In genomic region chr17:3870871-3871306, GRCh38 we compare ENCODE assay signal across 10 cellular contexts. TPM values are rescaled to one million over a fixed set of nuclear protein-coding genes. Genes with fewer than 3 reads are reported as not detected.
DNase-seq lines count a peak whose midpoint lies in the region; ATAC-seq and TF ChIP-seq lines count a peak whose summit lies in the region.
"Had no signal": no experiment of that assay in that cellular context is flagged by ENCODE, and none has a peak within 500 bp of the region (broad histone marks: within the 10 kb centered on the region; RNA-seq: fewer than 3 reads in every experiment).

No MANE protein-coding gene starts in this region.

- H3K27me3 ChIP-seq in left ventricle myocardium inferior (ENCODE audit: low read depth) (no peaks in the 10 kb centered on the region), upper lobe of right lung (no peaks in the 10 kb centered on the region)

- H3K4me3 Mint-ChIP-seq in activated B cell treated with CpG ODN at 0.5 μM for 24 hours (no peak overlapping the region), type B pancreatic cell (no peak overlapping the region)

- H3K9me3 Mint-ChIP-seq in activated B cell treated with CpG ODN at 0.5 μM for 24 hours: no peaks in the 10 kb centered on the region
- no peaks in the 10 kb centered on the region for H3K9me3 Mint-ChIP-seq in type B pancreatic cell

- H3K36me3 ChIP-seq in left ventricle myocardium inferior (peaks cover 20% of the 10 kb centered on the region), upper lobe of right lung (peaks cover 28% of the 10 kb centered on the region)

- DNase-seq in Right ventricle myocardium inferior (ENCODE audit: missing footprints) (peak; percentile 35), cardiac septum (ENCODE audit: low spot score) (no peak), activated B cell treated with CpG ODN at 0.5 μM for 24 hours (no peak), left ventricle myocardium inferior (no peak), upper lobe of right lung (no peak), NAMALWA (ENCODE audit: low spot score) (no peak), AML-193 (lab: John Stamatoyannopoulos, UW) (no peak), type B pancreatic cell (ENCODE audit: extremely low spot score, unreplicated experiment) (no peak)
- DNase-seq: stimulated activated CD4-positive, alpha-beta T cell treated with anti-CD3 and anti-CD28 coated beads, Interleukin-4, amount 100 ng/mL, for 1 hour had no signal

- POLR2A ChIA-PET in activated B cell treated with CpG ODN at 0.5 μM for 24 hours (lab: Charles Lee): no interaction called here

- intact Hi-C loops in Right ventricle myocardium inferior (cut with DNase I) (no loop called here), cardiac septum (cut with DNase I) (no loop called here), activated B cell treated with CpG ODN at 0.5 μM for 24 hours (cut with micrococcal nuclease) (no loop called here), left ventricle myocardium inferior (cut with micrococcal nuclease) (no loop called here), upper lobe of right lung (cut with DNase I) (no loop called here)

- H3K36me3 Mint-ChIP-seq in activated B cell treated with CpG ODN at 0.5 μM for 24 hours (ENCODE audit: low read depth): peaks cover 16% of the 10 kb centered on the region
- H3K36me3 Mint-ChIP-seq in type B pancreatic cell: no peaks in the 10 kb centered on the region

- H3K27me3 Mint-ChIP-seq in activated B cell treated with CpG ODN at 0.5 μM for 24 hours: no peaks in the 10 kb centered on the region
- no peaks in the 10 kb centered on the region for H3K27me3 Mint-ChIP-seq in type B pancreatic cell

- TF ChIP-seq CTCF in activated B cell treated with CpG ODN at 0.5 μM for 24 hours (IDR thresholded peaks at IDR 0.05) (no peak), left ventricle myocardium inferior (IDR thresholded peaks at IDR 0.05; ENCODE audit: borderline replicate concordance) (no peak), upper lobe of right lung (IDR thresholded peaks at IDR 0.05) (no peak), type B pancreatic cell (conservative IDR thresholded peaks at IDR 0.05) (no peak)

- ATAC-seq in Right ventricle myocardium inferior: no peak
- ATAC-seq in activated B cell treated with CpG ODN at 0.5 μM for 24 hours (ENCODE audit: low read depth): no peak
- ATAC-seq in upper lobe of right lung: peak; percentile 38
- ATAC-seq: Panc1 had no signal

- H3K4me3 ChIP-seq in left ventricle myocardium inferior (no peak overlapping the region), upper lobe of right lung (no peak overlapping the region)

- H3K4me1 Mint-ChIP-seq in activated B cell treated with CpG ODN at 0.5 μM for 24 hours (peaks cover 5% of the 10 kb centered on the region), type B pancreatic cell (ENCODE audit: unreplicated experiment) (no peaks in the 10 kb centered on the region)

- H3K27ac ChIP-seq in left ventricle myocardium inferior (replicated peaks) (peak overlapping the region; percentile 11), upper lobe of right lung (no peak overlapping the region)

- CTCF ChIA-PET in activated B cell treated with CpG ODN at 0.5 μM for 24 hours (lab: Charles Lee): no interaction called here

- H3K4me1 ChIP-seq in left ventricle myocardium inferior (peaks cover 7% of the 10 kb centered on the region), upper lobe of right lung (no peaks in the 10 kb centered on the region)

- H3K9me3 ChIP-seq in left ventricle myocardium inferior (replicated peaks) (no peaks in the 10 kb centered on the region), upper lobe of right lung (no peaks in the 10 kb centered on the region)

- H3K27ac Mint-ChIP-seq in activated B cell treated with CpG ODN at 0.5 μM for 24 hours (peak overlapping the region; percentile 43), type B pancreatic cell (no peak overlapping the region)

RNA-seq across cellular contexts. Expression of gene CAMKK1, which starts 22.0 kb away (rescaled TPM):
- total RNA-seq in Right ventricle myocardium inferior: 3.8 TPM
- 5.2 TPM for total RNA-seq in cardiac septum
- 4.3 and 6.1 TPM in 2 replicates for total RNA-seq in activated B cell treated with CpG ODN at 0.5 μM for 24 hours
- 5.5 TPM for total RNA-seq in left ventricle myocardium inferior
- 10.1 TPM for total RNA-seq in upper lobe of right lung
- 0.83 and 2.7 TPM in 2 replicates for total RNA-seq in type B pancreatic cell (ENCODE audit: low replicate concordance)

RNA-seq across cellular contexts. Expression of gene NCBP3, which starts 24.8 kb away (rescaled TPM):
- total RNA-seq in Right ventricle myocardium inferior: 15.3 TPM
- 32.8 TPM for total RNA-seq in cardiac septum
- total RNA-seq in activated B cell treated with CpG ODN at 0.5 μM for 24 hours: 49.5 TPM in 2 replicates
- 18.2 TPM for total RNA-seq in left ventricle myocardium inferior
- 34.9 TPM for total RNA-seq in upper lobe of right lung
- 54.9 and 58.2 TPM in 2 replicates for total RNA-seq in type B pancreatic cell (ENCODE audit: low replicate concordance)

RNA-seq across cellular contexts. Expression of gene P2RX1, which starts 45.4 kb away (rescaled TPM):
- total RNA-seq in Right ventricle myocardium inferior (0.16 TPM), cardiac septum (5.1 TPM), activated B cell treated with CpG ODN at 0.5 μM for 24 hours (22.0 and 26.0 TPM in 2 replicates), left ventricle myocardium inferior (0.55 TPM), upper lobe of right lung (6.8 TPM), type B pancreatic cell (ENCODE audit: low replicate concordance) (0.36 TPM in 1 of 2 replicates, not detected in the other)
